ENCODE assay signal across 1 cellular context in genomic region chr22:30332994-30333706, GRCh38.
A peak's percentile ranks its signal among the peaks of the same experiment; 100 is the strongest.
TF ChIP-seq lines count a peak whose summit lies in the region.

No MANE protein-coding gene starts in this region.

TF ChIP-seq in GM12878, 131 proteins besides CTCF, POLR2A, EP300 and RAD21:
- no peak for TF ChIP-seq MEF2B (IDR thresholded peaks at IDR 0.05; ENCODE audit: partially characterized antibody, poor library complexity, severe bottlenecking)
- no peak for TF ChIP-seq CBX3 (IDR thresholded peaks at IDR 0.05; ENCODE audit: borderline replicate concordance, low read depth)
- TF ChIP-seq CBX5 (IDR thresholded peaks at IDR 0.05; ENCODE audit: low read depth) = no peak
- no peak for TF ChIP-seq BRCA1 (IDR thresholded peaks at IDR 0.05; ENCODE audit: low read depth, low read length)
- TF ChIP-seq SUZ12 (IDR thresholded peaks at IDR 0.05; ENCODE audit: unreplicated experiment) = no peak
- TF ChIP-seq PKNOX1 (IDR thresholded peaks at IDR 0.05) = peak; percentile 54; the same call in 1 of the 2 replicates
